In genomic region chr14:43539210-43539609, GRCh38 we compare ENCODE assay signal across 12 cellular contexts.
A peak's percentile ranks its signal among the peaks of the same experiment; 100 is the strongest.
DNase-seq lines count a peak whose midpoint lies in the region; TF ChIP-seq lines count a peak whose summit lies in the region.
"Had no signal": no experiment of that assay in that cellular context is flagged by ENCODE, and none has a peak within 500 bp of the region (broad histone marks: within the 10 kb centered on the region; RNA-seq: fewer than 3 reads in every experiment).

No MANE protein-coding gene starts in this region.

- H3K4me1 ChIP-seq in PC-9 (replicated peaks; ENCODE audit: insufficient read depth) (no peaks in the 10 kb centered on the region), neuronal stem cell (ENCODE audit: control insufficient read depth in 2 of 2, insufficient read depth in 1 of 2, low read depth in 1 of 2, low read length in 2 of 2) (no peaks in the 10 kb centered on the region)

- H3K9me2 ChIP-seq in PC-9 (ENCODE audit: insufficient read depth) = no peaks in the 10 kb centered on the region

- peak overlapping the region; percentile 44; the same call in 1 of the 2 replicates for H3K4me2 ChIP-seq in PC-9
- no peak overlapping the region for H3K4me2 ChIP-seq in neuronal stem cell (ENCODE audit: insufficient read depth, low read length, poor library complexity, severe bottlenecking)

- no peaks in the 10 kb centered on the region for H3K27me3 ChIP-seq in PC-9 (ENCODE audit: insufficient read depth, low read depth)
- H3K27me3 ChIP-seq in neuronal stem cell (ENCODE audit: control insufficient read depth in 3 of 3, insufficient read depth in 3 of 3, low read depth in 1 of 3, low read length in 3 of 3) = no peaks in the 10 kb centered on the region

- DNase-seq in ELF-1 (ENCODE audit: low read depth, low spot score) = peak; percentile 11
- DNase-seq in PC-9 = peak in 1 of 2 experiments; percentile 5
- peak; percentile 8 for DNase-seq in fibroblast of peridontal ligament (ENCODE audit: extremely low read depth)
- DNase-seq in neuronal stem cell (ENCODE audit: low spot score) = peak; percentile 15
- DNase-seq in NCI-H774 (lab: John Stamatoyannopoulos, UW) = no peak
- no peak for DNase-seq in NCI-H748 (lab: John Stamatoyannopoulos, UW; ENCODE audit: unreplicated experiment)
- DNase-seq in HuH-7.5 (ENCODE audit: low spot score) = no peak
- DNase-seq in epidermal melanocyte (ENCODE audit: insufficient read length, low spot score) = no peak
- DNase-seq: activated naive CD8-positive, alpha-beta T cell treated with anti-CD3 and anti-CD28 coated beads, Interleukin-2, amount 50 U/mL, for 24 hours; CD8-positive, alpha-beta memory T cell; NCI-H526 treated with DMSO at 0.1 percent for 48 hours had no signal

- H2AFZ ChIP-seq in PC-9 (no peak overlapping the region), neuronal stem cell (ENCODE audit: low read length) (no peak overlapping the region)

- CTCF ChIA-PET in PC-9 (lab: Charles Lee) = no interaction called here

- no peak overlapping the region for H3K4ac ChIP-seq in neuronal stem cell (ENCODE audit: low read length)

- H3K79me2 ChIP-seq in PC-9 (ENCODE audit: low read depth) = no peaks in the 10 kb centered on the region

- no peak overlapping the region for H3K14ac ChIP-seq in neuronal stem cell (ENCODE audit: low read length)

- no peak overlapping the region for H3K23ac ChIP-seq in neuronal stem cell (ENCODE audit: low read depth, low read length, poor library complexity)

- WGBS in neuronal stem cell (ENCODE audit: extremely low coverage in 2 of 2, insufficient read length in 2 of 2, insufficient replicate concordance in 1 of 2), 2 donors = no CpG with 5 or more reads among the region's 6 CpGs

- no TSS peak for BruUV-seq in PC-9 (replicated peaks; lab: Mats Ljungman, UMichigan)

- POLR2A ChIA-PET in PC-9 (lab: Charles Lee; ENCODE audit: unreplicated experiment) = no interaction called here

- H4K20me1 ChIP-seq in PC-9 (ENCODE audit: insufficient read depth) = no peaks in the 10 kb centered on the region

- H4K91ac ChIP-seq in neuronal stem cell (ENCODE audit: low read depth, low read length, poor library complexity) = no peak overlapping the region

- no peak overlapping the region for H2BK12ac ChIP-seq in neuronal stem cell (ENCODE audit: low read length)

- H3K36me3 ChIP-seq in PC-9 (ENCODE audit: low read depth) (no peaks in the 10 kb centered on the region), neuronal stem cell (replicated peaks in 1 of 2; ENCODE audit: control insufficient read depth in 2 of 2, insufficient read depth in 2 of 2, low read length in 2 of 2) (no peaks in the 10 kb centered on the region)

- no peak overlapping the region for H4K8ac ChIP-seq in neuronal stem cell (ENCODE audit: low read depth, low read length)

- H3K4me3 ChIP-seq in PC-9 = no peak overlapping the region; the same call in 1 of the 2 replicates
- no peak overlapping the region for H3K4me3 ChIP-seq in neuronal stem cell (ENCODE audit: low read length in 2 of 2)
- H3K4me3 ChIP-seq: skin epidermis had no signal

- no peaks in the 10 kb centered on the region for H3K79me1 ChIP-seq in neuronal stem cell (ENCODE audit: low read depth, low read length)

- H3K27ac ChIP-seq in PC-9 (no peak overlapping the region), neuronal stem cell (replicated peaks; ENCODE audit: low read length) (no peak overlapping the region)
- H3K27ac ChIP-seq: skin epidermis had no signal

- H2BK120ac ChIP-seq in neuronal stem cell (ENCODE audit: low read depth, low read length) = no peak overlapping the region

- H3F3A ChIP-seq in PC-9 (ENCODE audit: insufficient read depth, low read depth) = no peaks in the 10 kb centered on the region

- intact Hi-C loops in PC-9 (cut with micrococcal nuclease; ENCODE audit: unreplicated experiment) = no loop called here

- H3K9me3 ChIP-seq in PC-9 (ENCODE audit: insufficient read depth, low read depth) = no peaks in the 10 kb centered on the region
- H3K9me3 ChIP-seq in neuronal stem cell (replicated peaks in 1 of 2; ENCODE audit: control insufficient read depth in 2 of 2, insufficient read depth in 1 of 2, low read depth in 1 of 2, low read length in 2 of 2) = peaks cover 0 to 1% of the 10 kb centered on the region in 2 donors

- H2BK15ac ChIP-seq in neuronal stem cell (ENCODE audit: low read length) = no peak overlapping the region

- H3K9ac ChIP-seq in neuronal stem cell (ENCODE audit: low read depth, low read length, poor library complexity) = no peak overlapping the region

- no peak overlapping the region for H2AK5ac ChIP-seq in neuronal stem cell (ENCODE audit: low read depth, low read length)

- H3K18ac ChIP-seq in neuronal stem cell (ENCODE audit: low read length) = no peak overlapping the region

- no peak overlapping the region for H2BK5ac ChIP-seq in neuronal stem cell (ENCODE audit: low read length)

- TF ChIP-seq CTCF in PC-9 (conservative IDR thresholded peaks at IDR 0.05) = peak; percentile 53

Comparison
In these comparisons a context has a peak if more than half of its experiments do, and no peak if none do; other contexts are left out.
1. DNase-seq: peak in ELF-1 (single experiment), fibroblast of peridontal ligament (single experiment) and neuronal stem cell (single experiment); none in NCI-H774 (single experiment), NCI-H748 (single experiment), HuH-7.5 (single experiment) and epidermal melanocyte (single experiment).